In genomic region chr7:28243861-28244260, GRCh38 we compare ENCODE assay signal across 24 cellular contexts.
"Had no signal": no experiment of that assay in that cellular context is flagged by ENCODE, and none has a peak within 500 bp of the region (broad histone marks: within the 10 kb centered on the region; RNA-seq: fewer than 3 reads in every experiment).

No MANE protein-coding gene starts in this region.

- H3K9me3 ChIP-seq: mucosa of descending colon, ovary, right atrium auricular region, right lobe of liver, stomach, testis, thyroid gland, transverse colon, upper lobe of left lung, vagina had no signal

- H3K4me1 ChIP-seq: left ventricle myocardium inferior, right atrium auricular region, right lobe of liver, stomach, testis, thyroid gland, transverse colon, vagina had no signal

- DNase-seq: hypothalamus; immature natural killer cell; kidney; left ventricle myocardium inferior; midbrain; mucosa of descending colon; naive thymus-derived CD4-positive, alpha-beta T cell; ovary; right lobe of liver; stimulated activated CD4-positive, alpha-beta T cell treated with anti-CD3 and anti-CD28 coated beads, Interleukin-12 subunit alpha, Interleukin-12 subunit beta, amount 100 ng/mL, for 4 hours; stimulated activated CD4-positive, alpha-beta T cell treated with anti-CD3 and anti-CD28 coated beads, Interleukin-15, amount 100 ng/mL, for 24 hours; stimulated activated CD4-positive, alpha-beta T cell treated with anti-CD3 and anti-CD28 coated beads, Interleukin-2, amount 100 ng/mL, for 24 hours; stimulated activated CD4-positive, alpha-beta T cell treated with anti-CD3 and anti-CD28 coated beads, Interleukin-4, amount 100 ng/mL, for 1 hour; stimulated activated naive B cell treated with anti-CD40 and anti-IgM and Interleukin-4, amounts not matched to agents 10 μg/mL and 1 μg/mL and 100 μg/mL, for 72 hours; stimulated activated naive CD8-positive, alpha-beta T cell treated with anti-CD3 and anti-CD28 coated beads, Interleukin-15, Interleukin-2, amounts not matched to agents 100 U/mL and 50 U/mL, for 24 hours; stomach; testis; thyroid gland; transverse colon; upper lobe of left lung had no signal

- H3K36me3 ChIP-seq: left ventricle myocardium inferior, ovary, right atrium auricular region, right lobe of liver, stomach, thyroid gland, transverse colon, upper lobe of left lung, vagina had no signal

- H3K4me3 ChIP-seq: left ventricle myocardium inferior, lung, mucosa of descending colon, ovary, right atrium auricular region, right lobe of liver, skin epidermis, stomach, testis, thyroid gland, transverse colon, upper lobe of left lung, vagina had no signal

- H3K27me3 ChIP-seq: ovary, right atrium auricular region, right lobe of liver, stomach, testis, thyroid gland, transverse colon, upper lobe of left lung, vagina had no signal

- H3K27ac ChIP-seq: left ventricle myocardium inferior, ovary, right atrium auricular region, right lobe of liver, stomach, testis, thyroid gland, transverse colon, upper lobe of left lung had no signal
